ENCODE assay signal across 24 cellular contexts in the genomic region with DNA sequence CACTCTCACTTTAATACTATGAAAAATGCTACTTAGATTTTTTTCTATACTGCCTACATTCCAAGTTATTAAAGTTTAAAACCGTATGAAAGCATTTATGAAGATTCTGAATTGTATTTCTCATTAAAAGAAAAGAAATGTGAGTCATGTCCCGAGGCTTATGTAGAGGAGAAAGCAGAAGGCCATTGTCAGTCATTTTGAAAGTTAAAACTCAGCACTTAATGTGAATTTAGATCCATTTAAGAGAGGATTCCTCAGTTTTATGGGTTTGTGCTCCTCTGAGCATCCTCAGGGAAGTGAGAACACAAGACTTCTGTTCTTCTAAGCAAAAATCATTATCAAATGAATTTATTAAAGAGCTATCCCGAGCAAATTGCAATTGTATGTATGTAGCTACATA. TPM values are rescaled to one million over a fixed set of nuclear protein-coding genes. Genes with fewer than 3 reads are reported as not detected.
DNase-seq lines count a peak whose midpoint lies in the region; ATAC-seq lines count a peak whose summit lies in the region.
"Had no signal": no experiment of that assay in that cellular context is flagged by ENCODE, and none has a peak within 500 bp of the region (broad histone marks: within the 10 kb centered on the region; RNA-seq: fewer than 3 reads in every experiment).

No MANE protein-coding gene starts in this region.

- H3K36me3 Mint-ChIP-seq in stimulated activated naive CD8-positive, alpha-beta T cell treated with anti-CD3 and anti-CD28 coated beads, Interleukin-15, Interleukin-2, amounts not matched to agents 100 ng/mL and 50 ng/mL, for 24 hours (ENCODE audit: low read depth) = peaks cover 21% of the 10 kb centered on the region
- no peaks in the 10 kb centered on the region for H3K36me3 Mint-ChIP-seq in T-helper 17 cell (ENCODE audit: low read depth)
- H3K36me3 Mint-ChIP-seq in activated naive CD8-positive, alpha-beta T cell treated with anti-CD3 and anti-CD28 coated beads, Interleukin-2, amount 10 ng/mL, durations not matched to agents 7 days and 5 days = peaks cover 20% of the 10 kb centered on the region

- H3K27me3 Mint-ChIP-seq in stimulated activated naive CD8-positive, alpha-beta T cell treated with anti-CD3 and anti-CD28 coated beads, Interleukin-15, Interleukin-2, amounts not matched to agents 100 ng/mL and 50 ng/mL, for 24 hours = no peaks in the 10 kb centered on the region
- no peaks in the 10 kb centered on the region for H3K27me3 Mint-ChIP-seq in stimulated activated naive CD8-positive, alpha-beta T cell treated with anti-CD3 and anti-CD28 coated beads, Interleukin-15, amount 100 ng/mL, for 72 hours
- no peaks in the 10 kb centered on the region for H3K27me3 Mint-ChIP-seq in T-helper 17 cell
- no peaks in the 10 kb centered on the region for H3K27me3 Mint-ChIP-seq in activated naive CD8-positive, alpha-beta T cell treated with anti-CD3 and anti-CD28 coated beads, Interleukin-2, amount 10 ng/mL, durations not matched to agents 7 days and 5 days

- ATAC-seq in stimulated activated naive CD8-positive, alpha-beta T cell treated with anti-CD3 and anti-CD28 coated beads, Interleukin-15, amount 100 ng/mL, for 72 hours = no peak
- no peak for ATAC-seq in T-helper 17 cell
- no peak for ATAC-seq in activated naive CD8-positive, alpha-beta T cell treated with anti-CD3 and anti-CD28 coated beads, Interleukin-2, amount 10 ng/mL, durations not matched to agents 7 days and 5 days (ENCODE audit: low read depth)
- ATAC-seq in GM21447 (IDR thresholded peaks at IDR 0.05; ENCODE audit: unreplicated experiment) = no peak
- ATAC-seq: GM23338; heart left ventricle; left cardiac atrium; right lobe of liver; stimulated activated naive CD8-positive, alpha-beta T cell treated with anti-CD3 and anti-CD28 coated beads, Interleukin-15, Interleukin-2, amounts not matched to agents 100 U/mL and 50 U/mL, for 24 hours had no signal

- no peak overlapping the region for H3K4me3 ChIP-seq in H7 (ENCODE audit: insufficient read depth, low read depth, low read length)
- H3K4me3 ChIP-seq: GM23338, heart left ventricle, PC-9, right lobe of liver, thyroid gland had no signal

- H3K36me3 ChIP-seq in H7 (replicated peaks; ENCODE audit: control insufficient read depth, insufficient read depth, low read length) = peaks cover 10% of the 10 kb centered on the region

- peaks cover 27% of the 10 kb centered on the region for H3K4me1 Mint-ChIP-seq in stimulated activated naive CD8-positive, alpha-beta T cell treated with anti-CD3 and anti-CD28 coated beads, Interleukin-15, Interleukin-2, amounts not matched to agents 100 ng/mL and 50 ng/mL, for 24 hours (ENCODE audit: low read depth)
- peaks cover 38% of the 10 kb centered on the region for H3K4me1 Mint-ChIP-seq in stimulated activated naive CD8-positive, alpha-beta T cell treated with anti-CD3 and anti-CD28 coated beads, Interleukin-15, amount 100 ng/mL, for 72 hours
- peaks cover 11% of the 10 kb centered on the region for H3K4me1 Mint-ChIP-seq in T-helper 17 cell
- peaks cover 45% of the 10 kb centered on the region for H3K4me1 Mint-ChIP-seq in activated naive CD8-positive, alpha-beta T cell treated with anti-CD3 and anti-CD28 coated beads, Interleukin-2, amount 10 ng/mL, durations not matched to agents 7 days and 5 days
- H3K4me1 Mint-ChIP-seq: GM23338 had no signal

- H3K4me3 Mint-ChIP-seq in stimulated activated naive CD8-positive, alpha-beta T cell treated with anti-CD3 and anti-CD28 coated beads, Interleukin-15, Interleukin-2, amounts not matched to agents 100 ng/mL and 50 ng/mL, for 24 hours = no peak overlapping the region
- H3K4me3 Mint-ChIP-seq in stimulated activated naive CD8-positive, alpha-beta T cell treated with anti-CD3 and anti-CD28 coated beads, Interleukin-15, amount 100 ng/mL, for 72 hours = no peak overlapping the region
- H3K4me3 Mint-ChIP-seq in T-helper 17 cell = no peak overlapping the region
- peak overlapping the region; percentile 74 for H3K4me3 Mint-ChIP-seq in activated naive CD8-positive, alpha-beta T cell treated with anti-CD3 and anti-CD28 coated beads, Interleukin-2, amount 10 ng/mL, durations not matched to agents 7 days and 5 days
- H3K4me3 Mint-ChIP-seq: GM23338 had no signal

- POLR2A ChIA-PET in activated naive CD8-positive, alpha-beta T cell treated with anti-CD3 and anti-CD28 coated beads, Interleukin-2, amount 10 ng/mL, durations not matched to agents 7 days and 5 days (lab: Charles Lee) = interaction anchor here (1.4 to 7.5 kb wide), 5 partner anchors 8 to 20 kb away, joined by 5 to 51 read pairs (median 6); partner anchors contain the start of genes C17orf75 and ZNF207

- no peaks in the 10 kb centered on the region for H3K9me3 ChIP-seq in T-helper 17 cell (ENCODE audit: control insufficient read depth, low read length, poor library complexity, severe bottlenecking)
- H3K9me3 ChIP-seq: heart left ventricle, right lobe of liver, thyroid gland had no signal

- no peak for DNase-seq in stimulated activated naive CD8-positive, alpha-beta T cell treated with anti-CD3 and anti-CD28 coated beads, Interleukin-15, amount 100 ng/mL, for 72 hours
- no peak for DNase-seq in T-helper 17 cell
- no peak for DNase-seq in activated naive CD8-positive, alpha-beta T cell treated with anti-CD3 and anti-CD28 coated beads, Interleukin-2, amount 10 ng/mL, durations not matched to agents 7 days and 5 days
- no peak for DNase-seq in ecto neural progenitor cell (ENCODE audit: low spot score)
- DNase-seq in H7 = no peak
- no peak for DNase-seq in NCI-H2227 treated with DMSO at 0.1 percent for 48 hours (lab: John Stamatoyannopoulos, UW)
- DNase-seq: activated naive CD4-positive, alpha-beta T cell treated with anti-CD3 and anti-CD28 coated beads, Interleukin-2, amount 50 U/mL, for 16 hours; DMS153; erythroblast; heart left ventricle; IMR-90; left cardiac atrium; mammary epithelial cell; NCI-H2081; PC-9; right lobe of liver; SHP77 treated with DMSO at 0.1 percent for 48 hours; stimulated activated naive CD8-positive, alpha-beta T cell treated with anti-CD3 and anti-CD28 coated beads, Interleukin-15, Interleukin-2, amounts not matched to agents 100 U/mL and 50 U/mL, for 24 hours; SW 1271; thyroid gland had no signal

- peak overlapping the region; percentile 52 for H3K27ac Mint-ChIP-seq in stimulated activated naive CD8-positive, alpha-beta T cell treated with anti-CD3 and anti-CD28 coated beads, Interleukin-15, Interleukin-2, amounts not matched to agents 100 ng/mL and 50 ng/mL, for 24 hours
- no peak overlapping the region for H3K27ac Mint-ChIP-seq in stimulated activated naive CD8-positive, alpha-beta T cell treated with anti-CD3 and anti-CD28 coated beads, Interleukin-15, amount 100 ng/mL, for 72 hours
- H3K27ac Mint-ChIP-seq in T-helper 17 cell = peak overlapping the region; percentile 93
- peak overlapping the region; percentile 81 for H3K27ac Mint-ChIP-seq in activated naive CD8-positive, alpha-beta T cell treated with anti-CD3 and anti-CD28 coated beads, Interleukin-2, amount 10 ng/mL, durations not matched to agents 7 days and 5 days
- H3K27ac Mint-ChIP-seq: GM23338 had no signal

- no peaks in the 10 kb centered on the region for H3K27me3 ChIP-seq in H7 (ENCODE audit: control insufficient read depth, insufficient read depth, low read length)
- H3K27me3 ChIP-seq: heart left ventricle, right lobe of liver, thyroid gland had no signal

- no peaks in the 10 kb centered on the region for H3K9me3 Mint-ChIP-seq in stimulated activated naive CD8-positive, alpha-beta T cell treated with anti-CD3 and anti-CD28 coated beads, Interleukin-15, Interleukin-2, amounts not matched to agents 100 ng/mL and 50 ng/mL, for 24 hours
- no peaks in the 10 kb centered on the region for H3K9me3 Mint-ChIP-seq in stimulated activated naive CD8-positive, alpha-beta T cell treated with anti-CD3 and anti-CD28 coated beads, Interleukin-15, amount 100 ng/mL, for 72 hours
- H3K9me3 Mint-ChIP-seq in activated naive CD8-positive, alpha-beta T cell treated with anti-CD3 and anti-CD28 coated beads, Interleukin-2, amount 10 ng/mL, durations not matched to agents 7 days and 5 days = no peaks in the 10 kb centered on the region
- H3K9me3 Mint-ChIP-seq: CD14-positive monocyte, GM23338 had no signal

RNA-seq across cellular contexts. Expression of gene C17orf75, which starts 11.8 kb away (rescaled TPM):
- 10 to 100 TPM; 11.6 to 11.8 TPM for total RNA-seq in T-helper 17 cell
- 10 to 100 TPM; 31.5 to 35.9 TPM for total RNA-seq in activated naive CD8-positive, alpha-beta T cell treated with anti-CD3 and anti-CD28 coated beads, Interleukin-2, amount 10 ng/mL, durations not matched to agents 7 days and 5 days
- 52.4 and 73.0 TPM in 2 replicates for total RNA-seq in H7 (2014; rRNA removed; shearing (Covaris generic))

RNA-seq across cellular contexts. Expression of gene ZNF207, which starts 19.8 kb away (rescaled TPM):
- 100 to 1,000 TPM; 259 to 269 TPM for total RNA-seq in T-helper 17 cell
- total RNA-seq in activated naive CD8-positive, alpha-beta T cell treated with anti-CD3 and anti-CD28 coated beads, Interleukin-2, amount 10 ng/mL, durations not matched to agents 7 days and 5 days = 100 to 1,000 TPM; 264 to 274 TPM
- 132 and 135 TPM in 2 replicates for total RNA-seq in H7 (2014; rRNA removed; shearing (Covaris generic))

Comparison
In these comparisons a context has a peak if more than half of its experiments do, and no peak if none do; other contexts are left out.
1. H3K27ac Mint-ChIP-seq: peak in stimulated activated naive CD8-positive, alpha-beta T cell treated with anti-CD3 and anti-CD28 coated beads, Interleukin-15, Interleukin-2, amounts not matched to agents 100 ng/mL and 50 ng/mL, for 24 hours (single experiment), T-helper 17 cell (single experiment) and activated naive CD8-positive, alpha-beta T cell treated with anti-CD3 and anti-CD28 coated beads, Interleukin-2, amount 10 ng/mL, durations not matched to agents 7 days and 5 days (single experiment); none in stimulated activated naive CD8-positive, alpha-beta T cell treated with anti-CD3 and anti-CD28 coated beads, Interleukin-15, amount 100 ng/mL, for 72 hours (0 of 2).